6 cellular contexts compared by ENCODE assay signal in genomic region chr7:135258585-135258984, GRCh38. TPM values are rescaled to one million over a fixed set of nuclear protein-coding genes. Genes with fewer than 3 reads are reported as not detected.
"Had no signal": no experiment of that assay in that cellular context is flagged by ENCODE, and none has a peak within 500 bp of the region (broad histone marks: within the 10 kb centered on the region; RNA-seq: fewer than 3 reads in every experiment).

No MANE protein-coding gene starts in this region.

- H3K27ac Mint-ChIP-seq: GM23338 had no signal

- H3K4me3 Mint-ChIP-seq: GM23338, IgD-negative memory B cell had no signal

- DNase-seq: KBM-7 had no signal

- H3K4me3 ChIP-seq: GM23338, HAP-1 had no signal

- H3K4me2 ChIP-seq: GM23338 had no signal

- H3K9me3 ChIP-seq: HAP-1 had no signal

- H3K36me3 ChIP-seq: HAP-1 had no signal

- H3K4me1 Mint-ChIP-seq: IgD-negative memory B cell had no signal

- ATAC-seq: GM23338 had no signal

- H3K4me1 ChIP-seq: HAP-1 had no signal

RNA-seq across cellular contexts. Expression of gene STRA8, which starts 24.9 kb away (rescaled TPM):
- total RNA-seq: GM23338, H1, HT-29 had no signal
- polyA plus RNA-seq: GM23338, H1, IgD-negative memory B cell had no signal
